ENCODE assay signal across 8 cellular contexts in genomic region chr19:7535035-7535992, GRCh38. TPM values are rescaled to one million over a fixed set of nuclear protein-coding genes. Genes with fewer than 3 reads are reported as not detected.
A peak's percentile ranks its signal among the peaks of the same experiment; 100 is the strongest.
DNase-seq lines count a peak whose midpoint lies in the region; ATAC-seq and TF ChIP-seq lines count a peak whose summit lies in the region.

Gene PNPLA6 (plus strand): TSS chr19:7535717. CDS start chr19:7535789, 72 bp downstream.

- H3K27me3 Mint-ChIP-seq in osteocyte (ENCODE audit: unreplicated experiment), result no peaks in the 10 kb centered on the region

- H3K27ac Mint-ChIP-seq in activated naive CD4-positive, alpha-beta T cell treated with anti-CD3 and anti-CD28 coated beads, Interleukin-2, amount 50 U/mL, for 72 hours, result peak within 1 kb of the TSS; percentile 90 to 97
- peak within 1 kb of the TSS; percentile 99 for H3K27ac Mint-ChIP-seq in osteocyte (ENCODE audit: unreplicated experiment)

- H3K4me3 Mint-ChIP-seq in osteocyte (ENCODE audit: unreplicated experiment), result peak within 1 kb of the TSS; percentile 94

- no peak for TF ChIP-seq CTCF in osteocyte (IDR thresholded peaks at IDR 0.05)
- no peak for TF ChIP-seq CTCF in thoracic aorta (IDR thresholded peaks at IDR 0.05)

- DNase-seq in NCI-H1092 treated with DMSO at 0.1 percent for 48 hours (lab: John Stamatoyannopoulos, UW), result peak; percentile 93
- DNase-seq in SKM-1 treated with dmso at 0.1 percent for 144 hours (lab: John Stamatoyannopoulos, UW; ENCODE audit: unreplicated experiment), result peak; percentile 76
- peak; percentile 93 to 94 for DNase-seq in activated naive CD4-positive, alpha-beta T cell treated with anti-CD3 and anti-CD28 coated beads, Interleukin-2, amount 50 U/mL, for 72 hours (ENCODE audit: low spot score in 2 of 2)
- peak; percentile 92 for DNase-seq in glomerular visceral epithelial cell (ENCODE audit: extremely low spot score)
- peak; percentile 98 for DNase-seq in osteocyte (ENCODE audit: extremely low spot score, unreplicated experiment)
- peak; percentile 81 for DNase-seq in thoracic aorta (ENCODE audit: low spot score)

- no peaks in the 10 kb centered on the region for H3K9me3 ChIP-seq in thoracic aorta

- H3K27me3 ChIP-seq in thoracic aorta (replicated peaks; ENCODE audit: insufficient read depth), result no peaks in the 10 kb centered on the region

- ATAC-seq in HG02588 (IDR thresholded peaks at IDR 0.05; ENCODE audit: unreplicated experiment) (peak; percentile 73), thoracic aorta (ENCODE audit: insufficient number of reproducible peaks, low FRiP score, low read depth) (peak; percentile 71)
- peak; percentile 84 to 85 for ATAC-seq in activated naive CD4-positive, alpha-beta T cell treated with anti-CD3 and anti-CD28 coated beads, Interleukin-2, amount 50 U/mL, for 72 hours

- H3K4me3 ChIP-seq in GM08714 (ENCODE audit: low read length) (peak within 1 kb of the TSS; percentile 78), thoracic aorta (peak within 1 kb of the TSS; percentile 94)

- H3K36me3 ChIP-seq in thoracic aorta, result peaks cover 29% of the 10 kb centered on the region

- peak within 1 kb of the TSS; percentile 85 to 91 for H3K27ac ChIP-seq in thoracic aorta

- peaks cover 15% of the 10 kb centered on the region for H3K4me1 Mint-ChIP-seq in osteocyte (ENCODE audit: unreplicated experiment)

- H3K9me3 Mint-ChIP-seq in activated naive CD4-positive, alpha-beta T cell treated with anti-CD3 and anti-CD28 coated beads, Interleukin-2, amount 50 U/mL, for 72 hours, result peaks cover 0 to 3% of the 10 kb centered on the region in 2 donors
- no peaks in the 10 kb centered on the region for H3K9me3 Mint-ChIP-seq in osteocyte (ENCODE audit: unreplicated experiment)

- H3K36me3 Mint-ChIP-seq in activated naive CD4-positive, alpha-beta T cell treated with anti-CD3 and anti-CD28 coated beads, Interleukin-2, amount 50 U/mL, for 72 hours, result peaks cover 6 to 8% of the 10 kb centered on the region in 2 donors
- peaks cover 14% of the 10 kb centered on the region for H3K36me3 Mint-ChIP-seq in osteocyte (ENCODE audit: unreplicated experiment)

- peaks cover 4 to 17% of the 10 kb centered on the region in 2 donors for H3K4me1 ChIP-seq in thoracic aorta (ENCODE audit: control insufficient read depth in 1 of 2, low read depth in 2 of 2)

RNA-seq across cellular contexts. Expression of gene PNPLA6, which starts in this region (rescaled TPM):
- 100 to 1,000 TPM; 102 to 138 TPM for total RNA-seq in activated naive CD4-positive, alpha-beta T cell treated with anti-CD3 and anti-CD28 coated beads, Interleukin-2, amount 50 U/mL, for 72 hours
- total RNA-seq in osteocyte, result 107 and 129 TPM in 2 replicates
- total RNA-seq in thoracic aorta, result 100 to 1,000 TPM; 128 to 143 TPM

Comparison
In these comparisons a context has a peak if more than half of its experiments do, and no peak if none do; other contexts are left out.
1. Peak in every context shown above with its lines: DNase-seq, ATAC-seq, H3K4me3 ChIP-seq and H3K27ac ChIP-seq.